Comparison of ENCODE assay signal across 8 cellular contexts in genomic region chr11:61485080-61485479, GRCh38. TPM values are rescaled to one million over a fixed set of nuclear protein-coding genes. Genes with fewer than 3 reads are reported as not detected.
"Had no signal": no experiment of that assay in that cellular context is flagged by ENCODE, and none has a peak within 500 bp of the region (broad histone marks: within the 10 kb centered on the region; RNA-seq: fewer than 3 reads in every experiment).

No MANE protein-coding gene starts in this region.

- H3K4me3 ChIP-seq: GM23248 had no signal

- H3K27ac ChIP-seq: GM23248 had no signal

- H3K27ac Mint-ChIP-seq: IgD-negative memory B cell had no signal

- H2AFZ ChIP-seq: GM23248 had no signal

- H3K9ac ChIP-seq: GM23248 had no signal

- FAIRE-seq: H54, HTR-8/SVneo had no signal

- DNase-seq: GM23248, GOT3, H9, HCEC 1CT, KBM-7 had no signal

- H3K4me3 Mint-ChIP-seq: H9, IgD-negative memory B cell had no signal

RNA-seq across cellular contexts. Expression of gene LRRC10B, which starts 23.5 kb away (rescaled TPM):
- polyA plus RNA-seq: GM23248, IgD-negative memory B cell had no signal
